17 cellular contexts compared by ENCODE assay signal in genomic region chr16:15677447-15677846, GRCh38. TPM values are rescaled to one million over a fixed set of nuclear protein-coding genes. Genes with fewer than 3 reads are reported as not detected.
DNase-seq lines count a peak whose midpoint lies in the region; ATAC-seq and TF ChIP-seq lines count a peak whose summit lies in the region.
"Had no signal": no experiment of that assay in that cellular context is flagged by ENCODE, and none has a peak within 500 bp of the region (broad histone marks: within the 10 kb centered on the region; RNA-seq: fewer than 3 reads in every experiment).

No MANE protein-coding gene starts in this region.

- intact Hi-C loops in activated CD8-positive, alpha-beta T cell treated with anti-CD3 and anti-CD28 coated beads for 36 hours (cut with micrococcal nuclease), result no loop called here

- POLR2A ChIA-PET in activated CD8-positive, alpha-beta T cell treated with anti-CD3 and anti-CD28 coated beads, Interleukin-2, amount 10 ng/mL, durations not matched to agents 7 days and 5 days (lab: Charles Lee), result no interaction called here
- POLR2A ChIA-PET in activated CD8-positive, alpha-beta T cell treated with anti-CD3 and anti-CD28 coated beads for 36 hours (lab: Charles Lee), result interaction anchor here (1.5 kb wide), 1 partner anchor 10 kb away, joined by 3 read pairs; no protein-coding TSS in a partner anchor
- POLR2A ChIA-PET in CD8-positive, alpha-beta memory T cell (lab: Charles Lee), result no interaction called here

- peaks cover 76% of the 10 kb centered on the region for H3K36me3 Mint-ChIP-seq in activated CD8-positive, alpha-beta T cell treated with anti-CD3 and anti-CD28 coated beads, Interleukin-2, amount 10 ng/mL, durations not matched to agents 7 days and 5 days (ENCODE audit: low read depth)
- H3K36me3 Mint-ChIP-seq in activated CD8-positive, alpha-beta T cell treated with anti-CD3 and anti-CD28 coated beads for 36 hours (ENCODE audit: low read depth), result peaks cover 53% of the 10 kb centered on the region
- peaks cover 0 to 81% (median 15%) of the 10 kb centered on the region in 3 donors for H3K36me3 Mint-ChIP-seq in CD8-positive, alpha-beta memory T cell
- peaks cover 14% of the 10 kb centered on the region for H3K36me3 Mint-ChIP-seq in osteocyte (ENCODE audit: unreplicated experiment)

- H3K4me3 ChIP-seq in CD8-positive, alpha-beta memory T cell (ENCODE audit: low read length), result no peak overlapping the region
- H3K4me3 ChIP-seq: BLaER1, PC-9 had no signal

- H3K27ac Mint-ChIP-seq in activated CD8-positive, alpha-beta T cell treated with anti-CD3 and anti-CD28 coated beads, Interleukin-2, amount 10 ng/mL, durations not matched to agents 7 days and 5 days, result peak overlapping the region; percentile 19
- no peak overlapping the region for H3K27ac Mint-ChIP-seq in activated CD8-positive, alpha-beta T cell treated with anti-CD3 and anti-CD28 coated beads for 36 hours
- H3K27ac Mint-ChIP-seq in CD8-positive, alpha-beta memory T cell, result peak overlapping the region in 5 of 8 donors; percentile 24 to 88 (median 53)
- H3K27ac Mint-ChIP-seq in osteocyte (ENCODE audit: unreplicated experiment), result peak overlapping the region; percentile 1

- CTCF ChIA-PET in activated CD8-positive, alpha-beta T cell treated with anti-CD3 and anti-CD28 coated beads, Interleukin-2, amount 10 ng/mL, durations not matched to agents 7 days and 5 days (lab: Charles Lee), result no interaction called here
- CTCF ChIA-PET in activated CD8-positive, alpha-beta T cell treated with anti-CD3 and anti-CD28 coated beads for 36 hours (lab: Charles Lee), result no interaction called here
- CTCF ChIA-PET in CD8-positive, alpha-beta memory T cell (lab: Charles Lee), result no interaction called here

- no peak overlapping the region for H3K4me3 Mint-ChIP-seq in activated CD8-positive, alpha-beta T cell treated with anti-CD3 and anti-CD28 coated beads, Interleukin-2, amount 10 ng/mL, durations not matched to agents 7 days and 5 days
- no peak overlapping the region for H3K4me3 Mint-ChIP-seq in activated CD8-positive, alpha-beta T cell treated with anti-CD3 and anti-CD28 coated beads for 36 hours
- no peak overlapping the region for H3K4me3 Mint-ChIP-seq in CD8-positive, alpha-beta memory T cell
- H3K4me3 Mint-ChIP-seq in osteocyte (ENCODE audit: unreplicated experiment), result no peak overlapping the region

- H3K27ac ChIP-seq in CD8-positive, alpha-beta memory T cell (ENCODE audit: low read depth, low read length), result no peak overlapping the region
- peak overlapping the region; percentile 93 for H3K27ac ChIP-seq in cingulate gyrus (ENCODE audit: low read depth, low read length)
- H3K27ac ChIP-seq: BLaER1, PC-9 had no signal

- H3K27me3 ChIP-seq in CD8-positive, alpha-beta memory T cell (ENCODE audit: insufficient read depth, low read length, poor library complexity, severe bottlenecking), result no peaks in the 10 kb centered on the region
- H3K27me3 ChIP-seq: BLaER1 had no signal

- H3K9me3 Mint-ChIP-seq in activated CD8-positive, alpha-beta T cell treated with anti-CD3 and anti-CD28 coated beads, Interleukin-2, amount 10 ng/mL, durations not matched to agents 7 days and 5 days (ENCODE audit: insufficient read depth), result no peaks in the 10 kb centered on the region
- H3K9me3 Mint-ChIP-seq in activated CD8-positive, alpha-beta T cell treated with anti-CD3 and anti-CD28 coated beads for 36 hours, result no peaks in the 10 kb centered on the region
- no peaks in the 10 kb centered on the region for H3K9me3 Mint-ChIP-seq in CD8-positive, alpha-beta memory T cell
- no peaks in the 10 kb centered on the region for H3K9me3 Mint-ChIP-seq in osteocyte (ENCODE audit: unreplicated experiment)

- no peak for DNase-seq in activated CD8-positive, alpha-beta T cell treated with anti-CD3 and anti-CD28 coated beads, Interleukin-2, amount 10 ng/mL, durations not matched to agents 7 days and 5 days
- DNase-seq in activated CD8-positive, alpha-beta T cell treated with anti-CD3 and anti-CD28 coated beads for 36 hours, result no peak
- DNase-seq in CD8-positive, alpha-beta memory T cell, result no peak
- DNase-seq in osteocyte (ENCODE audit: extremely low spot score, unreplicated experiment) (no peak), pons (ENCODE audit: low spot score) (no peak)
- DNase-seq in central memory CD4-positive, alpha-beta T cell, result no peak
- DNase-seq: Caco-2, EL, KG1, NCI-H1048, NCI-H1436 treated with DMSO at 0.1 percent for 48 hours, NCI-H2081, NCI-H510A treated with DMSO at 0.1 percent for 48 hours, PC-9 had no signal

- peaks cover 18% of the 10 kb centered on the region for H3K4me1 ChIP-seq in CD8-positive, alpha-beta memory T cell (ENCODE audit: insufficient read depth, low read length)
- H3K4me1 ChIP-seq: Caco-2 had no signal

- H3K27me3 Mint-ChIP-seq in activated CD8-positive, alpha-beta T cell treated with anti-CD3 and anti-CD28 coated beads, Interleukin-2, amount 10 ng/mL, durations not matched to agents 7 days and 5 days (ENCODE audit: low read depth), result no peaks in the 10 kb centered on the region
- no peaks in the 10 kb centered on the region for H3K27me3 Mint-ChIP-seq in activated CD8-positive, alpha-beta T cell treated with anti-CD3 and anti-CD28 coated beads for 36 hours
- H3K27me3 Mint-ChIP-seq in CD8-positive, alpha-beta memory T cell, result no peaks in the 10 kb centered on the region
- no peaks in the 10 kb centered on the region for H3K27me3 Mint-ChIP-seq in osteocyte (ENCODE audit: unreplicated experiment)

- TF ChIP-seq CTCF in activated CD8-positive, alpha-beta T cell treated with anti-CD3 and anti-CD28 coated beads for 36 hours (IDR thresholded peaks at IDR 0.05), result no peak
- no peak for TF ChIP-seq CTCF in osteocyte (IDR thresholded peaks at IDR 0.05)

- ATAC-seq in activated CD8-positive, alpha-beta T cell treated with anti-CD3 and anti-CD28 coated beads, Interleukin-2, amount 10 ng/mL, durations not matched to agents 7 days and 5 days, result no peak
- no peak for ATAC-seq in activated CD8-positive, alpha-beta T cell treated with anti-CD3 and anti-CD28 coated beads for 36 hours
- no peak for ATAC-seq in GM21367 (IDR thresholded peaks at IDR 0.05; ENCODE audit: unreplicated experiment)

- peaks cover 41% of the 10 kb centered on the region for H3K4me1 Mint-ChIP-seq in activated CD8-positive, alpha-beta T cell treated with anti-CD3 and anti-CD28 coated beads, Interleukin-2, amount 10 ng/mL, durations not matched to agents 7 days and 5 days (ENCODE audit: low read depth)
- peaks cover 35% of the 10 kb centered on the region for H3K4me1 Mint-ChIP-seq in activated CD8-positive, alpha-beta T cell treated with anti-CD3 and anti-CD28 coated beads for 36 hours (ENCODE audit: low read depth)
- peaks cover 27 to 42% (median 41%) of the 10 kb centered on the region in 3 donors for H3K4me1 Mint-ChIP-seq in CD8-positive, alpha-beta memory T cell
- H3K4me1 Mint-ChIP-seq in osteocyte (ENCODE audit: unreplicated experiment), result peaks cover 25% of the 10 kb centered on the region

- H3K9me3 ChIP-seq in CD8-positive, alpha-beta memory T cell (ENCODE audit: low read length), result no peaks in the 10 kb centered on the region
- H3K9me3 ChIP-seq: BLaER1, Caco-2 had no signal

- H3K36me3 ChIP-seq in CD8-positive, alpha-beta memory T cell (ENCODE audit: insufficient read depth, low read length), result peaks cover 14% of the 10 kb centered on the region

RNA-seq across cellular contexts. Expression of gene NDE1, which starts 27.4 kb away (rescaled TPM):
- total RNA-seq in activated CD8-positive, alpha-beta T cell treated with anti-CD3 and anti-CD28 coated beads, Interleukin-2, amount 10 ng/mL, durations not matched to agents 7 days and 5 days, result 100 to 1,000 TPM; 140 to 141 TPM
- total RNA-seq in activated CD8-positive, alpha-beta T cell treated with anti-CD3 and anti-CD28 coated beads for 36 hours, result 100 to 1,000 TPM in 1 of 2 experiments, 10 to 100 TPM in 1; 97.6 to 103 TPM
- total RNA-seq in CD8-positive, alpha-beta memory T cell, result 100 to 1,000 TPM; 113 to 123 TPM
- 55.9 TPM for polyA plus RNA-seq in CD8-positive, alpha-beta memory T cell
- total RNA-seq in osteocyte, result 41.0 and 45.4 TPM in 2 replicates

RNA-seq across cellular contexts. Expression of gene MARF1, which starts 34.5 kb away (rescaled TPM):
- total RNA-seq in activated CD8-positive, alpha-beta T cell treated with anti-CD3 and anti-CD28 coated beads, Interleukin-2, amount 10 ng/mL, durations not matched to agents 7 days and 5 days, result 10 to 100 TPM; 62.7 to 64.5 TPM
- 10 to 100 TPM; 55.7 to 56.0 TPM for total RNA-seq in activated CD8-positive, alpha-beta T cell treated with anti-CD3 and anti-CD28 coated beads for 36 hours
- 10 to 100 TPM; 69.0 to 75.3 TPM for total RNA-seq in CD8-positive, alpha-beta memory T cell
- 16.9 TPM for polyA plus RNA-seq in CD8-positive, alpha-beta memory T cell
- total RNA-seq in osteocyte, result 79.7 and 83.0 TPM in 2 replicates
